In the genomic region with DNA sequence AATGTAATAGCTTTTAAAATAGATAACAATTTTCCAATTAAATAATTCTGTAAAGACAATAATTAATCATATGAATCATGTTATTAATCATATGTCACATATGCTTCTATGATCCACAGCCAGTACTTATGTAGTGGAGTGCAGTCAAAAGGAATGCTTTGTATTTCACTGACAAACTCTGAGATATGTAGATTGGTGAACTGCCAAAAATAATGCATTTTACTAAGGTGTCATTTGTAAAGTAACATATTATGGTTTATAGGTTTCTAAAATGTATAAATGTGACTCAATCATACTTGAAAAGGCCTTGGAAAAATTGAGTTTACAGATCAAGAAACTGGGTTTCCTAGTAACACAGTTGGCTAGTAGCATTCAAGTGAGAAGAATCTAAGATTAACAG, we compare ENCODE assay signal across 8 cellular contexts.
"Had no signal": no experiment of that assay in that cellular context is flagged by ENCODE, and none has a peak within 500 bp of the region (broad histone marks: within the 10 kb centered on the region; RNA-seq: fewer than 3 reads in every experiment).

No MANE protein-coding gene starts in this region.

- FAIRE-seq: G401.6, GM12878, GM12891, GM12892, GM18507, GM19239 had no signal

- H3K4me3 ChIP-seq: GM12878 had no signal

- DNase-seq: GDM1, GF-D8 had no signal

- ATAC-seq: GM12878 had no signal
